ENCODE assay signal across 36 cellular contexts in genomic region chr17:52233632-52234031, GRCh38.
"Had no signal": no experiment of that assay in that cellular context is flagged by ENCODE, and none has a peak within 500 bp of the region (broad histone marks: within the 10 kb centered on the region; RNA-seq: fewer than 3 reads in every experiment).

No MANE protein-coding gene starts in this region.

- H2AFZ ChIP-seq: PC-9 had no signal

- ATAC-seq: activated CD8-positive, alpha-beta memory T cell treated with anti-CD3 and anti-CD28 coated beads, Interleukin-2, amount 10 ng/mL, durations not matched to agents 7 days and 5 days; activated T-helper 17 cell treated with anti-CD3 and anti-CD28 coated beads, Interleukin-2, amount 50 U/mL, for 72 hours; body of pancreas had no signal

- H3K4me3 ChIP-seq: body of pancreas, PC-9 had no signal

- H3K4me3 Mint-ChIP-seq: activated CD4-positive, alpha-beta memory T cell treated with anti-CD3 and anti-CD28 coated beads, Interleukin-2, amount 10 ng/mL, durations not matched to agents 7 days and 5 days; activated CD8-positive, alpha-beta memory T cell treated with anti-CD3 and anti-CD28 coated beads, Interleukin-2, amount 10 ng/mL, durations not matched to agents 7 days and 5 days; activated naive CD8-positive, alpha-beta T cell treated with anti-CD3 and anti-CD28 coated beads for 36 hours; activated T-helper 17 cell treated with anti-CD3 and anti-CD28 coated beads, Interleukin-2, amount 50 U/mL, for 72 hours; central memory CD8-positive, alpha-beta T cell had no signal

- H3K4me1 ChIP-seq: body of pancreas had no signal

- DNase-seq: activated CD4-positive, alpha-beta memory T cell treated with anti-CD3 and anti-CD28 coated beads, Interleukin-2, amount 10 ng/mL, durations not matched to agents 7 days and 5 days; activated CD4-positive, alpha-beta T cell treated with anti-CD3 and anti-CD28 coated beads for 1 hour; activated CD4-positive, alpha-beta T cell treated with anti-CD3 and anti-CD28 coated beads for 48 hours; activated CD4-positive, CD25-positive, alpha-beta regulatory T cell; activated CD8-positive, alpha-beta memory T cell treated with anti-CD3 and anti-CD28 coated beads for 24 hours; activated CD8-positive, alpha-beta memory T cell treated with anti-CD3 and anti-CD28 coated beads, Interleukin-2, amount 10 ng/mL, durations not matched to agents 7 days and 5 days; activated CD8-positive, alpha-beta memory T cell treated with anti-CD3 and anti-CD28 coated beads, Interleukin-2, amount 50 U/mL, for 48 hours; activated effector memory CD4-positive, alpha-beta T cell treated with anti-CD3 and anti-CD28 coated beads, Interleukin-2, amount 50 U/mL, for 16 hours; activated naive CD4-positive, alpha-beta T cell; activated naive CD4-positive, alpha-beta T cell treated with anti-CD3 and anti-CD28 coated beads, Interleukin-2, amount 50 U/mL, for 16 hours; activated naive CD8-positive, alpha-beta T cell treated with anti-CD3 and anti-CD28 coated beads for 36 hours; activated T-cell treated with anti-CD3 and anti-CD28 coated beads, Interleukin-2, amount 50 U/mL, for 48 hours; amniotic stem cell; aorta; body of pancreas; MM.1S; MV-4-11; NCI-H1092; NCI-H1436 treated with DMSO at 0.1 percent for 48 hours; NCI-H1694 treated with DMSO at 0.1 percent for 48 hours; NCI-H2029; NCI-H345; NCI-H524 treated with DMSO at 0.1 percent for 48 hours; NK-92 treated with Interleukin-12 subunit alpha and Interleukin-12 subunit beta, amount 100 ng/mL, for 24 hours; PC-9; Right ventricle myocardium superior; SW 1271; T-helper 1 cell; T-helper 2 cell; T-helper 9 cell; WERI-Rb-1 had no signal

- H3K27ac ChIP-seq: body of pancreas, KMS-11, PC-9, RWPE1, WERI-Rb-1 had no signal

- H3K36me3 Mint-ChIP-seq: activated CD8-positive, alpha-beta memory T cell treated with anti-CD3 and anti-CD28 coated beads, Interleukin-2, amount 10 ng/mL, durations not matched to agents 7 days and 5 days; activated naive CD8-positive, alpha-beta T cell treated with anti-CD3 and anti-CD28 coated beads for 36 hours had no signal

- H3K9me3 Mint-ChIP-seq: activated CD4-positive, alpha-beta memory T cell treated with anti-CD3 and anti-CD28 coated beads, Interleukin-2, amount 10 ng/mL, durations not matched to agents 7 days and 5 days; activated naive CD8-positive, alpha-beta T cell treated with anti-CD3 and anti-CD28 coated beads for 36 hours; activated T-helper 17 cell treated with anti-CD3 and anti-CD28 coated beads, Interleukin-2, amount 50 U/mL, for 72 hours had no signal

- H3K4me1 Mint-ChIP-seq: activated CD4-positive, alpha-beta memory T cell treated with anti-CD3 and anti-CD28 coated beads, Interleukin-2, amount 10 ng/mL, durations not matched to agents 7 days and 5 days; activated CD8-positive, alpha-beta memory T cell treated with anti-CD3 and anti-CD28 coated beads, Interleukin-2, amount 10 ng/mL, durations not matched to agents 7 days and 5 days; activated naive CD8-positive, alpha-beta T cell treated with anti-CD3 and anti-CD28 coated beads for 36 hours; activated T-helper 17 cell treated with anti-CD3 and anti-CD28 coated beads, Interleukin-2, amount 50 U/mL, for 72 hours; central memory CD8-positive, alpha-beta T cell had no signal

- H3K36me3 ChIP-seq: WERI-Rb-1 had no signal

- H3K4me2 ChIP-seq: KMS-11, PC-9 had no signal

- H3K9ac ChIP-seq: KMS-11 had no signal

- FAIRE-seq: RCC 7860 had no signal

- H3K9me3 ChIP-seq: body of pancreas had no signal

- H3K27ac Mint-ChIP-seq: activated CD4-positive, alpha-beta memory T cell treated with anti-CD3 and anti-CD28 coated beads, Interleukin-2, amount 10 ng/mL, durations not matched to agents 7 days and 5 days; activated CD8-positive, alpha-beta memory T cell treated with anti-CD3 and anti-CD28 coated beads, Interleukin-2, amount 10 ng/mL, durations not matched to agents 7 days and 5 days; activated naive CD8-positive, alpha-beta T cell treated with anti-CD3 and anti-CD28 coated beads for 36 hours; activated T-helper 17 cell treated with anti-CD3 and anti-CD28 coated beads, Interleukin-2, amount 50 U/mL, for 72 hours had no signal

- H3K27me3 ChIP-seq: body of pancreas had no signal

- H3K27me3 Mint-ChIP-seq: activated CD4-positive, alpha-beta memory T cell treated with anti-CD3 and anti-CD28 coated beads, Interleukin-2, amount 10 ng/mL, durations not matched to agents 7 days and 5 days; activated CD8-positive, alpha-beta memory T cell treated with anti-CD3 and anti-CD28 coated beads, Interleukin-2, amount 10 ng/mL, durations not matched to agents 7 days and 5 days; activated T-helper 17 cell treated with anti-CD3 and anti-CD28 coated beads, Interleukin-2, amount 50 U/mL, for 72 hours; central memory CD8-positive, alpha-beta T cell had no signal
